In the genomic region with DNA sequence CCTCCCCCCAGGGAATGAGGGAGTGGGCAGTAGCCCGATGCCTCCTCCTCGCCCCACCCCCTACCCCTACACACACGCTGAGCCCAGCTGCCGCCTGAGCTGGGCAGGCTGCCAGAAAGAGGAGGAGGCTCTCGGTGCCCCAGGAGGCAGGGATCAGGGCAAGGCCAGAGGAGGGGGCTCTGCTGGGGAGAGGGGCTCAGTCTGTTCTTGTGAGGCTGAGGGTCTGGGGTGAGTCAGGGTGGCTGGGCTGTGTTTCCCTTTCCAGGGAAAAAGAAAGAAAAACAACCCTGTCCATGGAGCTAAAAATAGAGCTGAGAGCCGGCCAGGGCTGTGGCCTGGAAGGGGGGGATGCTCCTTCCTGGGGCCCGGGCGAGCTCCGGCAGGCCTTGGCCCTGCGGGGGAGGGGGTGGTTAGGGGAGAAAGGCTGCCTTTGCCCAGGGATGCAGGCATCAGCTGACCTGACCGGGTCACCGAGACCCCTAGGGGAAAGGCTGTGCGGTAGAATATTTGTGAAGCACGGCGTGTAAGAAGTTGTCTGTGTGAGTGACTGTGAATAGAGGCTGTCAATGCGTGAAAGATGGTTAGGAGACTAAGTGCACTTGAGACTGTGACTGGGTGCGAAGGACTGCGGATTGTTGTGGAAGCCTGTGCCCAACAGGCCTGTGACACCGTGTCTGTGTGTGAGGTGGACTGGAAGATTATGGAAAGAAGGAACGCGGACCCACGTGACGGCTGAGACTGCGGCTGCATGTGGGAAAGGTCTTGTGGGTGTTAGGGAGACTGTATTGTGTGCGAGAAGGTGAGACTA, we compare ENCODE assay signal across 8 cellular contexts. TPM values are rescaled to one million over a fixed set of nuclear protein-coding genes. Genes with fewer than 3 reads are reported as not detected.
DNase-seq lines count a peak whose midpoint lies in the region; ATAC-seq, FAIRE-seq and TF ChIP-seq lines count a peak whose summit lies in the region.

No MANE protein-coding gene starts in this region.

- peak in 1 of 2 donors; percentile 8 for TF ChIP-seq POLR2A in adrenal gland (IDR thresholded peaks at IDR 0.05)
- peak in 1 of 2 donors; percentile 11 for TF ChIP-seq POLR2A in uterus (IDR thresholded peaks at IDR 0.05)

- H3K9ac ChIP-seq in SU-DHL-6 (ENCODE audit: low read length): peak overlapping the region; percentile 71

- peak overlapping the region; percentile 87 for H2AFZ ChIP-seq in SU-DHL-6 (ENCODE audit: low read depth, low read length, severe bottlenecking)

- DNase-seq in CD1c-positive myeloid dendritic cell (ENCODE audit: extremely low spot score): peak; percentile 64
- peak; percentile 76 for DNase-seq in NCI-H128 (lab: John Stamatoyannopoulos, UW; ENCODE audit: unreplicated experiment)
- peak; percentile 85 to 91 (median 88) for DNase-seq in adrenal gland
- DNase-seq in cardiac muscle cell (ENCODE audit: low read depth in 1 of 2, low spot score in 1 of 2): peak; percentile 89
- peak; percentile 84 to 96 (median 90) for DNase-seq in pancreas
- DNase-seq in uterus: peak; percentile 85 to 88

- peak overlapping the region; percentile 86 for H3K4me2 ChIP-seq in SU-DHL-6 (ENCODE audit: low read depth, low read length, poor library complexity, severe bottlenecking)

- H4K20me1 ChIP-seq in SU-DHL-6 (ENCODE audit: low read depth, low read length): no peaks in the 10 kb centered on the region

- H3K36me3 ChIP-seq in SU-DHL-6 (ENCODE audit: low read length) (no peaks in the 10 kb centered on the region), adrenal gland (replicated peaks in 1 of 2) (peaks cover 0 to 15% of the 10 kb centered on the region in 2 donors), cardiac muscle cell (peaks cover 5% of the 10 kb centered on the region), pancreas (peaks cover 0 to 1% (median under 1%) of the 10 kb centered on the region in 3 donors), uterus (no peaks in the 10 kb centered on the region)

- peak; percentile 16 for ATAC-seq in GM21576 (IDR thresholded peaks at IDR 0.05; ENCODE audit: unreplicated experiment)
- peak; percentile 66 to 74 (median 68) for ATAC-seq in pancreas

- FAIRE-seq in pancreas (lab: Jason Lieb, UNC): no peak

- no peaks in the 10 kb centered on the region for H3K9me2 ChIP-seq in SU-DHL-6 (replicated peaks; ENCODE audit: insufficient read depth, low read length)

- H3K9me3 ChIP-seq in SU-DHL-6 (ENCODE audit: insufficient read depth, low read length) (no peaks in the 10 kb centered on the region), adrenal gland (replicated peaks in 1 of 3) (no peaks in the 10 kb centered on the region), cardiac muscle cell (ENCODE audit: low read depth) (no peaks in the 10 kb centered on the region), pancreas (no peaks in the 10 kb centered on the region), uterus (no peaks in the 10 kb centered on the region)

- H3K4me1 ChIP-seq in adrenal gland (replicated peaks in 1 of 2) (peaks cover 24 to 39% of the 10 kb centered on the region in 2 donors), cardiac muscle cell (ENCODE audit: low read depth) (peaks cover 14% of the 10 kb centered on the region), pancreas (peaks cover 0 to 20% (median 8%) of the 10 kb centered on the region in 3 donors), uterus (peaks cover 0 to 11% of the 10 kb centered on the region in 2 donors)

- H3K27me3 ChIP-seq in SU-DHL-6 (ENCODE audit: low read length) (no peaks in the 10 kb centered on the region), adrenal gland (no peaks in the 10 kb centered on the region), cardiac muscle cell (no peaks in the 10 kb centered on the region), pancreas (no peaks in the 10 kb centered on the region), uterus (no peaks in the 10 kb centered on the region)

- no peaks in the 10 kb centered on the region for H3K79me2 ChIP-seq in SU-DHL-6 (ENCODE audit: insufficient read depth, low read length)

- TF ChIP-seq CTCF in SU-DHL-6 (IDR thresholded peaks at IDR 0.05; ENCODE audit: insufficient read depth, low read length, poor library complexity, severe bottlenecking): no peak
- TF ChIP-seq CTCF in adrenal gland (IDR thresholded peaks at IDR 0.05): no peak
- no peak for TF ChIP-seq CTCF in cardiac muscle cell (IDR thresholded peaks at IDR 0.05; ENCODE audit: low read depth, low read length)
- no peak for TF ChIP-seq CTCF in pancreas (IDR thresholded peaks at IDR 0.05)
- TF ChIP-seq CTCF in uterus (IDR thresholded peaks at IDR 0.05): no peak

- H3F3A ChIP-seq in SU-DHL-6 (ENCODE audit: insufficient read depth): peaks cover 40% of the 10 kb centered on the region

- intact Hi-C loops in adrenal gland (cut with DNase I) (no loop called here), pancreas (cut with DNase I) (no loop called here), uterus (cut with DNase I; ENCODE audit: low total_unique reads) (no loop called here)

- 0 to 1% (median 1%) methylated on average over 18 to 25 of the region's 25 CpGs for WGBS in adrenal gland, 4 donors
- WGBS in pancreas, 2 donors: 2% methylated on average over 24 to 25 of the region's 25 CpGs

- peak overlapping the region; percentile 79 for H3K4me3 ChIP-seq in SU-DHL-6 (ENCODE audit: insufficient read depth, low read length, poor library complexity, severe bottlenecking)
- H3K4me3 ChIP-seq in adrenal gland: peak overlapping the region in 3 of 4 donors; percentile 46 to 86 (median 84)
- H3K4me3 ChIP-seq in cardiac muscle cell: peak overlapping the region; percentile 73
- H3K4me3 ChIP-seq in pancreas: peak overlapping the region; percentile 47 to 91 (median 84)
- H3K4me3 ChIP-seq in uterus: peak overlapping the region; percentile 88 to 93

- H3K27ac ChIP-seq in SU-DHL-6 (ENCODE audit: low read depth, low read length) (peak overlapping the region; percentile 75), adrenal gland (peak overlapping the region; percentile 97 to 100 (median 100)), cardiac muscle cell (peak overlapping the region; percentile 99), pancreas (peak overlapping the region; percentile 95 to 99 (median 98)), uterus (peak overlapping the region; percentile 100)

RNA-seq across cellular contexts. Expression of a gene that starts 1.2 kb away (rescaled TPM):
- 100 to 1,000 TPM in 4 of 8 donors, 10 to 100 TPM in 4; 45.6 to 161 (median 101) TPM for total RNA-seq in adrenal gland
- 100 to 1,000 TPM in 2 of 3 donors, 10 to 100 TPM in 1; 12.2 to 232 (median 126) TPM for polyA plus RNA-seq in adrenal gland
- total RNA-seq in cardiac muscle cell: 156 and 168 TPM in 2 replicates
- 128 and 129 TPM in 2 replicates for polyA plus RNA-seq in cardiac muscle cell
- 10 to 100 TPM; 10.5 to 26.5 (median 14.4) TPM for total RNA-seq in pancreas
- polyA plus RNA-seq in pancreas: 10 to 100 TPM; 41.1 to 52.2 TPM
- 100 to 1,000 TPM in 2 of 4 donors, 10 to 100 TPM in 2; 51.5 to 123 (median 85.2) TPM for total RNA-seq in uterus

RNA-seq across cellular contexts. Expression of a gene that starts 11.0 kb away (rescaled TPM):
- total RNA-seq in adrenal gland (10 to 100 TPM in 4 of 8 donors, 1 to 10 TPM in 4; 5.3 to 14.2 (median 10.2) TPM), cardiac muscle cell (6.1 and 7.6 TPM in 2 replicates), pancreas (1 to 10 TPM; 1.7 to 5.4 (median 3.8) TPM), uterus (10 to 100 TPM in 1 of 4 donors, 1 to 10 TPM in 2, under 1 TPM in 1; 0.51 to 11.8 (median 6.2) TPM)
- polyA plus RNA-seq in adrenal gland (10 to 100 TPM in 1 of 3 donors, 1 to 10 TPM in 2; 7.6 to 21.8 (median 9.0) TPM), cardiac muscle cell (6.9 and 12.3 TPM in 2 replicates), pancreas (1 to 10 TPM; 3.1 to 3.2 TPM)

RNA-seq across cellular contexts. Expression of a gene that starts 11.1 kb away (rescaled TPM):
- total RNA-seq in adrenal gland (100 to 1,000 TPM in 6 of 8 donors, 10 to 100 TPM in 2; 92.7 to 214 (median 122) TPM), cardiac muscle cell (91.8 and 114 TPM in 2 replicates), pancreas (10 to 100 TPM; 31.0 to 49.3 (median 36.2) TPM), uterus (100 to 1,000 TPM in 1 of 4 donors, 10 to 100 TPM in 3; 36.9 to 134 (median 51.8) TPM)
- polyA plus RNA-seq in adrenal gland (100 to 1,000 TPM in 2 of 3 donors, 10 to 100 TPM in 1; 58.4 to 188 (median 175) TPM), cardiac muscle cell (128 and 131 TPM in 2 replicates), pancreas (10 to 100 TPM; 67.7 to 93.5 TPM)

RNA-seq across cellular contexts. Expression of a gene that starts 29.1 kb away (rescaled TPM):
- total RNA-seq in adrenal gland: 10 to 100 TPM in 4 of 8 donors, 1 to 10 TPM in 4; 6.0 to 21.5 (median 11.9) TPM
- polyA plus RNA-seq in adrenal gland: 10 to 100 TPM; 14.1 to 16.8 (median 14.3) TPM
- total RNA-seq in cardiac muscle cell: 8.1 and 18.1 TPM in 2 replicates
- 7.0 and 10.6 TPM in 2 replicates for polyA plus RNA-seq in cardiac muscle cell
- total RNA-seq in pancreas: 10 to 100 TPM in 3 of 6 donors, 1 to 10 TPM in 3; 8.7 to 17.2 (median 12.5) TPM
- polyA plus RNA-seq in pancreas: 10 to 100 TPM; 33.8 to 36.4 TPM
- total RNA-seq in uterus: 10 to 100 TPM in 1 of 4 donors, 1 to 10 TPM in 3; 2.6 to 10.3 (median 4.2) TPM

RNA-seq across cellular contexts. Expression of a gene that starts 32.5 kb away (rescaled TPM):
- total RNA-seq in adrenal gland (1 to 10 TPM in 2 of 8 donors, under 1 TPM in 5, not detected in 1; 0.13 to 1.9 (median 0.60) TPM), cardiac muscle cell (1.3 and 4.5 TPM in 2 replicates), pancreas (under 1 TPM; 0.18 to 0.49 (median 0.27) TPM), uterus (1 to 10 TPM in 1 of 4 donors, under 1 TPM in 2, not detected in 1; under 0.01 to 1.3 (median 0.61) TPM)
- polyA plus RNA-seq in adrenal gland (1 to 10 TPM in 2 of 3 donors, under 1 TPM in 1; 0.18 to 3.5 (median 1.0) TPM), cardiac muscle cell (2.4 and 7.7 TPM in 2 replicates), pancreas (under 1 TPM; 0.89 to 0.99 TPM)

Comparison
In these comparisons a context has a peak if more than half of its experiments do, and no peak if none do; other contexts are left out.
1. Peak in every context shown above with its lines: DNase-seq, ATAC-seq, H3K4me3 ChIP-seq and H3K27ac ChIP-seq.